ENCODE assay signal across 8 cellular contexts in the genomic region with DNA sequence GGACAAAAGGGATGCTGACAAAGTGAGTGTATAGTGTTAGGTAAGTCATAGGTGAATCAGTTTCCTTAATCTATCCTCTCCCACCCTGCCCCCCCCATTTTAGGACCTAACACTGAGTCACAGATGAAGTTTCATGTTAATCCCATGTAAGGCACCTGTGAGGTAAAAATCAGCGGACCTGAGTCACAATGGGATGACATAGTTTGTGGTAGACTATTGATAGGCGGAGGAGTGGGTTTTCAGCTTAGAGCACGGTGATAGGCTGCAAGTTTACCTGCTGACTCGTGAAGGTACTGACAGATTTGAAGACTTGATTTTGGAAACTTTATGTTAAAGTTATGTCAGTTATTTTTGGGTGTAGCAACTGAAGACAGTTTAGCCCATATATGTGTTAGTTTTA. TPM values are rescaled to one million over a fixed set of nuclear protein-coding genes. Genes with fewer than 3 reads are reported as not detected.
DNase-seq lines count a peak whose midpoint lies in the region; ATAC-seq and TF ChIP-seq lines count a peak whose summit lies in the region.

No MANE protein-coding gene starts in this region.

- peak; percentile 85 for DNase-seq in GM12865 (ENCODE audit: low read depth)
- DNase-seq in activated CD4-positive, alpha-beta T cell treated with anti-CD3 and anti-CD28 coated beads for 48 hours: peak; percentile 71
- DNase-seq in endothelial cell (ENCODE audit: low spot score): peak; percentile 8
- no peak for DNase-seq in ovary
- no peak for DNase-seq in NCI-H146 (lab: John Stamatoyannopoulos, UW)

- H3K36me3 Mint-ChIP-seq in endothelial cell (ENCODE audit: low read depth, unreplicated experiment): no peaks in the 10 kb centered on the region

- no peak for TF ChIP-seq POLR2A in ovary (IDR thresholded peaks at IDR 0.05)

- H3K9me3 ChIP-seq in ovary: no peaks in the 10 kb centered on the region

- H3K4me3 ChIP-seq in GM12865 (ENCODE audit: low read depth, low read length) (peak overlapping the region; percentile 77), ovary (peak overlapping the region; percentile 65)

- H3K4me3 Mint-ChIP-seq in endothelial cell (ENCODE audit: unreplicated experiment): peak overlapping the region; percentile 96

- peaks cover 7% of the 10 kb centered on the region for H3K4me1 ChIP-seq in ovary (ENCODE audit: insufficient read depth)

- WGBS in ovary, 3 donors: 25 to 30% (median 29%) methylated on average over 4 of the region's 4 CpGs

- TF ChIP-seq EP300 in ovary (IDR thresholded peaks at IDR 0.05): no peak

- TF ChIP-seq CTCF in GM12865 (IDR thresholded peaks at IDR 0.05; ENCODE audit: insufficient read depth, low read depth, low read length, missing control alignments) (no peak), endothelial cell (IDR thresholded peaks at IDR 0.05; ENCODE audit: unreplicated experiment) (no peak), ovary (IDR thresholded peaks at IDR 0.05) (no peak)

- H3K9me3 Mint-ChIP-seq in endothelial cell (ENCODE audit: unreplicated experiment): no peaks in the 10 kb centered on the region

- no peaks in the 10 kb centered on the region for H3K36me3 ChIP-seq in ovary

- H3K27ac ChIP-seq in ovary: no peak overlapping the region

- H3K27me3 ChIP-seq in ovary: no peaks in the 10 kb centered on the region

- H3K4me1 Mint-ChIP-seq in endothelial cell (ENCODE audit: unreplicated experiment): peaks cover 9% of the 10 kb centered on the region

- intact Hi-C loops in ovary (cut with DNase I): loop anchor here in 2 of 4 donors (2.0 to 10.0 kb wide), 3 partner anchors 71 to 269 kb away; a partner anchor contains a TSS

- H3K27me3 Mint-ChIP-seq in endothelial cell (ENCODE audit: unreplicated experiment): peaks cover 7% of the 10 kb centered on the region

- ATAC-seq in HG03469 (IDR thresholded peaks at IDR 0.05; ENCODE audit: unreplicated experiment) (peak; percentile 19), HG03045 (IDR thresholded peaks at IDR 0.05; ENCODE audit: unreplicated experiment) (no peak), GM18907 (IDR thresholded peaks at IDR 0.05; ENCODE audit: unreplicated experiment) (no peak)

- peak overlapping the region; percentile 99 for H3K27ac Mint-ChIP-seq in endothelial cell (ENCODE audit: unreplicated experiment)

RNA-seq across cellular contexts. Expression of a gene that starts 1.7 kb away (rescaled TPM):
- total RNA-seq in endothelial cell (ENCODE audit: unreplicated experiment) (31.0 TPM), ovary (10 to 100 TPM; 55.4 to 70.9 (median 61.1) TPM)
- polyA plus RNA-seq in ovary: 10 to 100 TPM; 46.2 to 93.5 TPM

RNA-seq across cellular contexts. Expression of a gene that starts 6.1 kb away (rescaled TPM):
- total RNA-seq in endothelial cell (ENCODE audit: unreplicated experiment) (71.1 TPM), ovary (10 to 100 TPM; 61.8 to 89.7 (median 74.8) TPM)
- polyA plus RNA-seq in ovary: 10 to 100 TPM in 1 of 2 donors, 1 to 10 TPM in 1; 9.7 to 30.0 TPM

Comparison
In these comparisons a context has a peak if more than half of its experiments do, and no peak if none do; other contexts are left out.
1. DNase-seq: peak in GM12865 (single experiment), activated CD4-positive, alpha-beta T cell treated with anti-CD3 and anti-CD28 coated beads for 48 hours (single experiment) and endothelial cell (single experiment); none in ovary (0 of 5) and NCI-H146 (single experiment).